Comparison of ENCODE assay signal across 21 cellular contexts in genomic region chr5:163193886-163194285, GRCh38.
"Had no signal": no experiment of that assay in that cellular context is flagged by ENCODE, and none has a peak within 500 bp of the region (broad histone marks: within the 10 kb centered on the region; RNA-seq: fewer than 3 reads in every experiment).

No MANE protein-coding gene starts in this region.

- DNase-seq: effector CD8-positive, alpha-beta T cell; endodermal cell; foreskin fibroblast; gastrocnemius medialis; head of caudate nucleus; natural killer cell; occipital lobe; ovary; posterior cingulate gyrus; psoas muscle; right cardiac atrium; sigmoid colon; stimulated activated CD4-positive, alpha-beta T cell treated with anti-CD3 and anti-CD28 coated beads, Interleukin-2, amount 100 ng/mL, for 24 hours; stimulated activated CD4-positive, alpha-beta T cell treated with anti-CD3 and anti-CD28 coated beads, Interleukin-4, amount 100 ng/mL, for 24 hours; stimulated activated naive CD4-positive, alpha-beta T cell treated with Interleukin-2 at 50 U/mL for 16 hours; stomach; testis; tibial artery had no signal

- ATAC-seq: esophagus mucosa; gastrocnemius medialis; left lobe of liver; natural killer cell; psoas muscle; right cardiac atrium; stimulated activated effector memory CD8-positive, alpha-beta T cell treated with anti-CD3 and anti-CD28 coated beads, Interleukin-12 subunit alpha, Interleukin-12 subunit beta, amount 100 ng/mL, for 72 hours had no signal
